In genomic region chr3:100189444-100189964, GRCh38 we compare ENCODE assay signal across 25 cellular contexts.
"Had no signal": no experiment of that assay in that cellular context is flagged by ENCODE, and none has a peak within 500 bp of the region (broad histone marks: within the 10 kb centered on the region; RNA-seq: fewer than 3 reads in every experiment).

No MANE protein-coding gene starts in this region.

- H3K4me2 ChIP-seq: smooth muscle cell had no signal

- H3K4me1 ChIP-seq: foreskin keratinocyte, prostate gland had no signal

- H3K27ac ChIP-seq: coronary artery, foreskin keratinocyte, left lung, ovary, prostate gland, uterus, VCaP had no signal

- H3K27ac Mint-ChIP-seq: activated naive CD8-positive, alpha-beta T cell treated with anti-CD3 and anti-CD28 coated beads, Interleukin-2, amount 10 ng/mL, durations not matched to agents 7 days and 5 days; activated T-cell treated with anti-CD3 and anti-CD28 coated beads, Interleukin-2, amount 50 U/mL, for 24 hours; activated T-helper 17 cell treated with anti-CD3 and anti-CD28 coated beads, Interleukin-2, amount 50 U/mL, for 72 hours; natural killer cell; stimulated activated memory B cell treated with anti-CD40 and anti-IgM and Interleukin-4, amounts not matched to agents 10 μg/mL and 1 μg/mL and 100 μg/mL, for 72 hours; T-helper 1 cell treated with Interleukin-12 subunit alpha and Interleukin-12 subunit beta and Interleukin-4 antibody, amounts not matched to agents 30 μg/mL and 1 μg/mL, for 36 hours had no signal

- H3K9me3 Mint-ChIP-seq: activated T-cell treated with anti-CD3 and anti-CD28 coated beads, Interleukin-2, amount 50 U/mL, for 24 hours; activated T-helper 17 cell treated with anti-CD3 and anti-CD28 coated beads, Interleukin-2, amount 50 U/mL, for 72 hours; natural killer cell; stimulated activated memory B cell treated with anti-CD40 and anti-IgM and Interleukin-4, amounts not matched to agents 10 μg/mL and 1 μg/mL and 100 μg/mL, for 72 hours; T-helper 1 cell treated with Interleukin-12 subunit alpha and Interleukin-12 subunit beta and Interleukin-4 antibody, amounts not matched to agents 30 μg/mL and 1 μg/mL, for 36 hours had no signal

- H3K27me3 ChIP-seq: foreskin keratinocyte, left lung, ovary, uterus had no signal

- H3K4me1 Mint-ChIP-seq: activated T-helper 17 cell treated with anti-CD3 and anti-CD28 coated beads, Interleukin-2, amount 50 U/mL, for 72 hours; natural killer cell; stimulated activated memory B cell treated with anti-CD40 and anti-IgM and Interleukin-4, amounts not matched to agents 10 μg/mL and 1 μg/mL and 100 μg/mL, for 72 hours had no signal

- H3K27me3 Mint-ChIP-seq: activated T-cell treated with anti-CD3 and anti-CD28 coated beads, Interleukin-2, amount 50 U/mL, for 24 hours; activated T-helper 17 cell treated with anti-CD3 and anti-CD28 coated beads, Interleukin-2, amount 50 U/mL, for 72 hours; stimulated activated memory B cell treated with anti-CD40 and anti-IgM and Interleukin-4, amounts not matched to agents 10 μg/mL and 1 μg/mL and 100 μg/mL, for 72 hours had no signal

- DNase-seq: activated CD4-positive, alpha-beta T cell treated with anti-CD3 and anti-CD28 coated beads, Interleukin-2, amount 50 U/mL, for 1 hour; activated CD4-positive, CD25-positive, alpha-beta regulatory T cell treated with anti-CD3 and anti-CD28 coated beads, Interleukin-2, amount 50 U/mL, for 72 hours; activated CD8-positive, alpha-beta memory T cell treated with anti-CD3 and anti-CD28 coated beads for 24 hours; activated CD8-positive, alpha-beta memory T cell treated with anti-CD3 and anti-CD28 coated beads, Interleukin-2, amount 50 U/mL, for 4 hours; activated naive CD4-positive, alpha-beta T cell; activated naive CD8-positive, alpha-beta T cell treated with anti-CD3 and anti-CD28 coated beads, Interleukin-2, amount 10 ng/mL, durations not matched to agents 7 days and 5 days; activated T-cell treated with anti-CD3 and anti-CD28 coated beads, Interleukin-2, amount 50 U/mL, for 24 hours; amniotic stem cell; cerebellar nuclear complex; foreskin keratinocyte; left lung; midbrain; natural killer cell; ovary; stimulated activated CD4-positive, alpha-beta T cell treated with anti-CD3 and anti-CD28 coated beads, Interleukin-15, amount 100 ng/mL, for 24 hours; trophoblast cell; uterus had no signal

- H3K4me3 ChIP-seq: coronary artery, left lung, ovary, prostate gland, smooth muscle cell, uterus had no signal

- H3K36me3 Mint-ChIP-seq: natural killer cell had no signal

- H3K9me3 ChIP-seq: left lung, ovary, prostate gland, uterus had no signal

- H3K4me3 Mint-ChIP-seq: activated naive CD8-positive, alpha-beta T cell treated with anti-CD3 and anti-CD28 coated beads, Interleukin-2, amount 10 ng/mL, durations not matched to agents 7 days and 5 days; activated T-cell treated with anti-CD3 and anti-CD28 coated beads, Interleukin-2, amount 50 U/mL, for 24 hours; activated T-helper 17 cell treated with anti-CD3 and anti-CD28 coated beads, Interleukin-2, amount 50 U/mL, for 72 hours; natural killer cell; stimulated activated memory B cell treated with anti-CD40 and anti-IgM and Interleukin-4, amounts not matched to agents 10 μg/mL and 1 μg/mL and 100 μg/mL, for 72 hours; T-helper 1 cell treated with Interleukin-12 subunit alpha and Interleukin-12 subunit beta and Interleukin-4 antibody, amounts not matched to agents 30 μg/mL and 1 μg/mL, for 36 hours had no signal

- H3K36me3 ChIP-seq: left lung, ovary, prostate gland, uterus had no signal

- ATAC-seq: activated T-helper 17 cell treated with anti-CD3 and anti-CD28 coated beads, Interleukin-2, amount 50 U/mL, for 72 hours; foreskin keratinocyte; left lung; natural killer cell; sciatic nerve; stimulated activated memory B cell treated with anti-CD40 and anti-IgM and Interleukin-4, amounts not matched to agents 10 μg/mL and 1 μg/mL and 100 μg/mL, for 72 hours had no signal
